8 cellular contexts compared by ENCODE assay signal in genomic region chrX:34300871-34301270, GRCh38.
DNase-seq lines count a peak whose midpoint lies in the region; ATAC-seq and TF ChIP-seq lines count a peak whose summit lies in the region.

No MANE protein-coding gene starts in this region.

- H3K36me3 ChIP-seq in A673 (ENCODE audit: insufficient read depth, low read length, poor library complexity, severe bottlenecking) (no peaks in the 10 kb centered on the region), ascending aorta (no peaks in the 10 kb centered on the region)

- no peak overlapping the region for H3K27ac ChIP-seq in A673 (ENCODE audit: low read depth, low read length, poor library complexity, severe bottlenecking)
- no peak overlapping the region for H3K27ac ChIP-seq in ascending aorta

- POLR2A ChIA-PET in A673 (lab: Charles Lee; ENCODE audit: low non-redundant PET) = no interaction called here

- no TSS peak for BruUV-seq in A673 (replicated peaks; lab: Mats Ljungman, UMichigan)

- H3K4me3 ChIP-seq in A673 (ENCODE audit: low read depth, low read length, poor library complexity, severe bottlenecking) (no peak overlapping the region), ascending aorta (no peak overlapping the region)

- no peaks in the 10 kb centered on the region for H3K9me3 ChIP-seq in A673 (ENCODE audit: low read depth, low read length, poor library complexity, severe bottlenecking)
- H3K9me3 ChIP-seq in ascending aorta = no peaks in the 10 kb centered on the region

- TF ChIP-seq CTCF in A673 (conservative IDR thresholded peaks at IDR 0.05; ENCODE audit: low read depth, low read length) (peak; percentile 79), ascending aorta (IDR thresholded peaks at IDR 0.05) (peak; percentile 11 to 54 (median 47))

- CTCF ChIA-PET in A673 (lab: Charles Lee) = no interaction called here

- intact Hi-C loops in A673 (cut with micrococcal nuclease; ENCODE audit: unreplicated experiment) = loop anchor here (1.0 to 5.0 kb wide), 2 partner anchors 867 to 1774 kb away; no protein-coding TSS in a partner anchor
- intact Hi-C loops in ascending aorta (cut with DNase I) = loop anchor here (2.0 kb wide), 1 partner anchor 866 kb away; no protein-coding TSS in a partner anchor

- DNase-seq in A673 (ENCODE audit: low spot score) = peak; percentile 60
- peak; percentile 45 for DNase-seq in ELF-1 (ENCODE audit: low read depth, low spot score)
- peak; percentile 36 for DNase-seq in M059J (ENCODE audit: low read depth)
- no peak for DNase-seq in ascending aorta (ENCODE audit: low spot score in 2 of 2)
- peak; percentile 13 for DNase-seq in kidney glomerular epithelial cell (lab: John Stamatoyannopoulos, UW)
- DNase-seq in NCI-H226 = no peak
- DNase-seq in activated CD8-positive, alpha-beta memory T cell treated with anti-CD3 and anti-CD28 coated beads for 24 hours = no peak

- H3K4me1 ChIP-seq in A673 (ENCODE audit: insufficient read depth, low read length, poor library complexity, severe bottlenecking) (no peaks in the 10 kb centered on the region), ascending aorta (no peaks in the 10 kb centered on the region)

- ATAC-seq in GM18519 (IDR thresholded peaks at IDR 0.05; ENCODE audit: low FRiP score, unreplicated experiment) = no peak

- no peaks in the 10 kb centered on the region for H3K27me3 ChIP-seq in A673 (replicated peaks; ENCODE audit: insufficient read depth, low read depth, low read length, poor library complexity)
- H3K27me3 ChIP-seq in ascending aorta = no peaks in the 10 kb centered on the region

Comparison
In these comparisons a context has a peak if more than half of its experiments do, and no peak if none do; other contexts are left out.
1. DNase-seq: peak in A673 (single experiment), ELF-1 (single experiment), M059J (single experiment) and kidney glomerular epithelial cell (single experiment); none in ascending aorta (0 of 2), NCI-H226 (single experiment) and activated CD8-positive, alpha-beta memory T cell treated with anti-CD3 and anti-CD28 coated beads for 24 hours (single experiment).